Comparison of ENCODE assay signal across 8 cellular contexts in the genomic region with DNA sequence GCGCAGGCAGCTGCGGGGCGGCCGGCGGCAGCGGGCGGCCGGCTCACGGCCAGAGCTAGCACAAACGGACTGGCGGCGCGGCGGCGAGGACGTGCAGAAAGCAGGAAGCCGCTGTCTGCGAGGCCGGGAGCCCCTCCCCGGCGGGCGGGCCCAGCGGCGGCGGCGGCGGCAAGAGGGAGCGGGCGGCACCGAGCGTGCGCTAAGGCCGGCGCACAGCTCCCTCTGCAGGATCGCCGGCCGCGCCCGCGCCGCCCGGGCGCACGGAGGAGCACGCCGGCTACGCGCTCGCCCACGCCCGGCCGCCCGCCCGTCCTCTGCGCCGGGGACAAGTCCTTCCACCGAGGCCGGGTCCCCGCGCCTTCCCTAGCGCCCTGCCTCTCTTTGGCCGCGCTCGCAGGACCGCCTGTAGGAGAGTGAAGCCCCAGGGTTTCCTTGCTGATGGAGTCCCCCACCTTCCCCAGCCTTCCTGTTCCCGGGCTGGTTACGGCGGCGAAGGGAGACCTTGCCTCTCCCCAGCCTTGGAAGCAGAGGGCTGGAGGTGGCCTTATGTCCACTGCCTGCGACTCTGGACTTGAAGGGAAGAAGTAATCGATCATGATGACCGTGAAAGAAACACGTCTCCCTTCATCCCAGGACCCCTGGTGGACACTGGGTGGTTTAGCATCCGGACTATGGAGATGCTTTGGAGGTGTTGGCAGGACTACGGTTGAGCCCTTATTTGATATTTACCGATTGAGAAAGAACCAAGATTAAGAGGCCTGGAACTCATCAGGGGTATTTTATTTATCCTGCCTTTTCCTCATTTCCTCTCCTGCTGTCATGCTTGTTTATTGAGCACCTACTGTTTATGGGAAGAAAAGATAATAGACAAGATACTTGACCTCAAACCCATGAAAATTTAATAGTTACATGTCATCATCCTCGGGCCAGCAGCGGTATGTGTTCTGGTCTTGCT. TPM values are rescaled to one million over a fixed set of nuclear protein-coding genes. Genes with fewer than 3 reads are reported as not detected.
DNase-seq lines count a peak whose midpoint lies in the region; ATAC-seq and TF ChIP-seq lines count a peak whose summit lies in the region.

A gene (minus strand): TSS at position 102 of the 955 bp plus-strand sequence. CDS start 191 bp downstream, outside the sequence.

- H4K20me1 ChIP-seq in GM23338 (replicated peaks; ENCODE audit: insufficient read depth) = peaks cover 17% of the 10 kb centered on the region
- H4K20me1 ChIP-seq in neural cell (ENCODE audit: insufficient read depth) = no peaks in the 10 kb centered on the region

- peaks cover under 1% of the 10 kb centered on the region; the same call in 1 of the 3 replicates for H3K36me3 Mint-ChIP-seq in GM23338 (ENCODE audit: low read depth)

- H3K27me3 Mint-ChIP-seq in GM23338 (ENCODE audit: insufficient read depth, low read depth, poor library complexity) = peaks cover 10% of the 10 kb centered on the region
- H3K27me3 Mint-ChIP-seq in stimulated activated naive CD8-positive, alpha-beta T cell treated with anti-CD3 and anti-CD28 coated beads, Interleukin-15, amount 100 ng/mL, for 72 hours = no peaks in the 10 kb centered on the region

- no peaks in the 10 kb centered on the region for H3K9me3 ChIP-seq in ES-I3 (ENCODE audit: control insufficient read depth, insufficient read depth, low read length)
- H3K9me3 ChIP-seq in neural cell (ENCODE audit: low read length) = no peaks in the 10 kb centered on the region

- DNase-seq in GM23338 (ENCODE audit: low spot score) (peak; percentile 82), Kasumi-1 (lab: John Stamatoyannopoulos, UW) (peak; percentile 77 to 84), SHP77 (lab: John Stamatoyannopoulos, UW) (peak; percentile 51 to 62), fibroblast of the aortic adventitia (ENCODE audit: low read depth) (peak; percentile 81)
- DNase-seq in activated effector memory CD4-positive, alpha-beta T cell treated with Interleukin-2 at 50 U/mL for 16 hours = peak; percentile 78
- peak; percentile 86 to 90 for DNase-seq in stimulated activated naive CD8-positive, alpha-beta T cell treated with anti-CD3 and anti-CD28 coated beads, Interleukin-15, amount 100 ng/mL, for 72 hours

- H3K27ac ChIP-seq in GM23338 (ENCODE audit: low read depth) = peak within 1 kb of the TSS; percentile 88
- H3K27ac ChIP-seq in neural cell (ENCODE audit: low read length) = peak within 1 kb of the TSS; percentile 63

- peaks cover 45% of the 10 kb centered on the region for H3K4me1 Mint-ChIP-seq in GM23338
- H3K4me1 Mint-ChIP-seq in stimulated activated naive CD8-positive, alpha-beta T cell treated with anti-CD3 and anti-CD28 coated beads, Interleukin-15, amount 100 ng/mL, for 72 hours = peaks cover 58% of the 10 kb centered on the region

- H3K9ac ChIP-seq in ES-I3 (ENCODE audit: low read depth, low read length) (peak within 1 kb of the TSS; percentile 76), neural cell (ENCODE audit: low read length) (peak within 1 kb of the TSS; percentile 84)

- H3K79me2 ChIP-seq in GM23338 (replicated peaks; ENCODE audit: insufficient read depth) = peaks cover 40% of the 10 kb centered on the region
- H3K79me2 ChIP-seq in neural cell (replicated peaks; ENCODE audit: insufficient read depth, low read length) = peaks cover 25% of the 10 kb centered on the region

- peak; percentile 46 for TF ChIP-seq EP300 in neural cell (conservative IDR thresholded peaks at IDR 0.05; ENCODE audit: poor library complexity, severe bottlenecking)

- H3F3A ChIP-seq in GM23338 (replicated peaks; ENCODE audit: low read depth) (0 out of 2 replicates have a peak, but pooled peaks cover 3% of the 10 kb centered on the region), neural cell (ENCODE audit: insufficient read depth, low read length, poor library complexity, severe bottlenecking) (no peaks in the 10 kb centered on the region)

- no peaks in the 10 kb centered on the region for H3K9me2 ChIP-seq in GM23338 (ENCODE audit: insufficient read depth)
- H3K9me2 ChIP-seq in neural cell (ENCODE audit: insufficient read depth, low read length) = no peaks in the 10 kb centered on the region

- H3K4me3 ChIP-seq in GM23338 (peak within 1 kb of the TSS; percentile 98), fibroblast of the aortic adventitia (ENCODE audit: low read depth, low read length) (peak within 1 kb of the TSS; percentile 95), neural cell (ENCODE audit: low read length) (peak within 1 kb of the TSS; percentile 93)

- H3K27me3 ChIP-seq in GM23338 (ENCODE audit: insufficient read depth) = no peaks in the 10 kb centered on the region
- peaks cover 9% of the 10 kb centered on the region for H3K27me3 ChIP-seq in neural cell (ENCODE audit: insufficient read depth, low read depth, low read length)

- peaks cover 2% of the 10 kb centered on the region; the same call in 2 of the 3 replicates for H3K9me3 Mint-ChIP-seq in GM23338
- no peaks in the 10 kb centered on the region for H3K9me3 Mint-ChIP-seq in stimulated activated naive CD8-positive, alpha-beta T cell treated with anti-CD3 and anti-CD28 coated beads, Interleukin-15, amount 100 ng/mL, for 72 hours

- peak within 1 kb of the TSS; percentile 95 for H3K4me2 ChIP-seq in GM23338
- peak within 1 kb of the TSS; percentile 91 for H3K4me2 ChIP-seq in neural cell (ENCODE audit: low read length)

- H3K36me3 ChIP-seq in ES-I3 (ENCODE audit: insufficient read depth, low read length) = no peaks in the 10 kb centered on the region
- no peaks in the 10 kb centered on the region for H3K36me3 ChIP-seq in GM23338 (ENCODE audit: insufficient read depth)
- no peaks in the 10 kb centered on the region for H3K36me3 ChIP-seq in neural cell (ENCODE audit: insufficient read depth, low read length)

- TF ChIP-seq CTCF in GM23338 (conservative IDR thresholded peaks at IDR 0.05; ENCODE audit: low read depth in 2 of 2) (peak; percentile 68 to 85), fibroblast of the aortic adventitia (IDR thresholded peaks at IDR 0.05; ENCODE audit: insufficient read depth, low read length) (peak; percentile 85), neural cell (IDR thresholded peaks at IDR 0.05; ENCODE audit: poor library complexity, severe bottlenecking) (peak; percentile 88)

- TF ChIP-seq RAD21 in neural cell (conservative IDR thresholded peaks at IDR 0.05) = peak; percentile 63

- peak; percentile 84 for ATAC-seq in GM23338
- ATAC-seq in stimulated activated naive CD8-positive, alpha-beta T cell treated with anti-CD3 and anti-CD28 coated beads, Interleukin-15, amount 100 ng/mL, for 72 hours = peak; percentile 95

- H3K4me3 Mint-ChIP-seq in GM23338 = peak within 1 kb of the TSS; percentile 89
- peak within 1 kb of the TSS; percentile 94 to 97 for H3K4me3 Mint-ChIP-seq in stimulated activated naive CD8-positive, alpha-beta T cell treated with anti-CD3 and anti-CD28 coated beads, Interleukin-15, amount 100 ng/mL, for 72 hours

- H2AFZ ChIP-seq in GM23338 = peak within 1 kb of the TSS; percentile 100
- H2AFZ ChIP-seq in neural cell (ENCODE audit: low read depth, low read length) = peak within 1 kb of the TSS; percentile 86

- peak within 1 kb of the TSS; percentile 92 for H3K27ac Mint-ChIP-seq in GM23338
- H3K27ac Mint-ChIP-seq in stimulated activated naive CD8-positive, alpha-beta T cell treated with anti-CD3 and anti-CD28 coated beads, Interleukin-15, amount 100 ng/mL, for 72 hours = peak within 1 kb of the TSS; percentile 94

- peaks cover 21% of the 10 kb centered on the region for H3K4me1 ChIP-seq in ES-I3 (ENCODE audit: insufficient read depth, low read length)
- peaks cover 34% of the 10 kb centered on the region for H3K4me1 ChIP-seq in GM23338 (ENCODE audit: insufficient read depth)

TF ChIP-seq in GM23338, 12 proteins besides CTCF, POLR2A, EP300 and RAD21 (continues in another document):
- no peak for TF ChIP-seq STAT1 (IDR thresholded peaks at IDR 0.05; ENCODE audit: unreplicated experiment)
- TF ChIP-seq, protein P1, sequence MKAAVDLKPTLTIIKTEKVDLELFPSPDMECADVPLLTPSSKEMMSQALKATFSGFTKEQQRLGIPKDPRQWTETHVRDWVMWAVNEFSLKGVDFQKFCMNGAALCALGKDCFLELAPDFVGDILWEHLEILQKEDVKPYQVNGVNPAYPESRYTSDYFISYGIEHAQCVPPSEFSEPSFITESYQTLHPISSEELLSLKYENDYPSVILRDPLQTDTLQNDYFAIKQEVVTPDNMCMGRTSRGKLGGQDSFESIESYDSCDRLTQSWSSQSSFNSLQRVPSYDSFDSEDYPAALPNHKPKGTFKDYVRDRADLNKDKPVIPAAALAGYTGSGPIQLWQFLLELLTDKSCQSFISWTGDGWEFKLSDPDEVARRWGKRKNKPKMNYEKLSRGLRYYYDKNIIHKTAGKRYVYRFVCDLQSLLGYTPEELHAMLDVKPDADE (IDR thresholded peaks at IDR 0.05) = 0 out of 2 replicates have a peak, but pooled peaks have one; percentile 49
- TF ChIP-seq POLR2AphosphoS5 (IDR thresholded peaks at IDR 0.05; ENCODE audit: low read depth) = peak; percentile 57; the same call in 1 of the 2 replicates
- no peak for TF ChIP-seq JUNB (IDR thresholded peaks at IDR 0.05; ENCODE audit: unreplicated experiment)
- no peak for TF ChIP-seq CREB1 (CRISPR knock-in tag; IDR thresholded peaks at IDR 0.05; ENCODE audit: low read depth)
- no peak for TF ChIP-seq ZNF331 (CRISPR knock-in tag; IDR thresholded peaks at IDR 0.05; ENCODE audit: low read depth)

TF ChIP-seq in neural cell, 6 proteins besides CTCF, POLR2A, EP300 and RAD21 (continues in another document):
- peak; percentile 74 for TF ChIP-seq MXI1 (conservative IDR thresholded peaks at IDR 0.05; ENCODE audit: poor library complexity, severe bottlenecking)

RNA-seq across cellular contexts. Expression of the gene that starts here (rescaled TPM):
- total RNA-seq in GM23338 (2014; rRNA removed; shearing (Covaris generic)) = 51.0 and 52.7 TPM in 2 replicates
- polyA plus RNA-seq in GM23338 (2016; fragmentation: Nextera tagmentation; extraction: Ambion mirVana) = 28.3 and 28.5 TPM in 2 replicates
- 9.0 and 18.1 TPM in 2 replicates for total RNA-seq in fibroblast of the aortic adventitia (ENCODE audit: low replicate concordance)
- 24.5 and 28.9 TPM in 2 replicates for polyA plus RNA-seq in neural cell
- polyA minus RNA-seq in neural cell = 36.8 and 40.1 TPM in 2 replicates

Comparison
In these comparisons a context has a peak if more than half of its experiments do, and no peak if none do; other contexts are left out.
1. Peak in every context shown above with its lines: DNase-seq, ATAC-seq, H3K4me3 ChIP-seq and H3K27ac ChIP-seq.